8 cellular contexts compared by ENCODE assay signal in genomic region chr3:12841970-12842328, GRCh38. TPM values are rescaled to one million over a fixed set of nuclear protein-coding genes. Genes with fewer than 3 reads are reported as not detected.
DNase-seq lines count a peak whose midpoint lies in the region; ATAC-seq and TF ChIP-seq lines count a peak whose summit lies in the region.

No MANE protein-coding gene starts in this region.

- H3K36me3 Mint-ChIP-seq in activated T-cell treated with anti-CD3 and anti-CD28 coated beads, Interleukin-2, amount 50 U/mL, for 72 hours (ENCODE audit: insufficient read depth in 2 of 2), result peaks cover 31 to 42% of the 10 kb centered on the region in 2 donors

- H3K27me3 Mint-ChIP-seq in activated T-cell treated with anti-CD3 and anti-CD28 coated beads, Interleukin-2, amount 50 U/mL, for 72 hours (ENCODE audit: low read depth), result no peaks in the 10 kb centered on the region

- peak overlapping the region; percentile 92 to 97 for H3K4me3 Mint-ChIP-seq in activated T-cell treated with anti-CD3 and anti-CD28 coated beads, Interleukin-2, amount 50 U/mL, for 72 hours

- peak overlapping the region; percentile 100 for H3K27ac Mint-ChIP-seq in activated T-cell treated with anti-CD3 and anti-CD28 coated beads, Interleukin-2, amount 50 U/mL, for 72 hours

- H3K4me1 ChIP-seq in tibial artery, result peaks cover 0 to 42% (median 30%) of the 10 kb centered on the region in 4 donors

- peaks cover 43% of the 10 kb centered on the region for H3K4me1 Mint-ChIP-seq in activated T-cell treated with anti-CD3 and anti-CD28 coated beads, Interleukin-2, amount 50 U/mL, for 72 hours (ENCODE audit: low read depth)

- peak overlapping the region; percentile 96; the same call in 1 of the 2 replicates for H3K4me3 ChIP-seq in WI38 (ENCODE audit: low read depth, low read length)
- peak overlapping the region; percentile 72 to 89 for H3K4me3 ChIP-seq in tibial artery

- peaks cover 22 to 33% (median 27%) of the 10 kb centered on the region in 3 donors for H3K36me3 ChIP-seq in tibial artery

- H3K9me3 Mint-ChIP-seq in activated T-cell treated with anti-CD3 and anti-CD28 coated beads, Interleukin-2, amount 50 U/mL, for 72 hours, result no peaks in the 10 kb centered on the region

- TF ChIP-seq CTCF in WI38 (IDR thresholded peaks at IDR 0.05; ENCODE audit: low read depth, low read length) (no peak), tibial artery (IDR thresholded peaks at IDR 0.05) (peak in 1 of 2 experiments; percentile 1)

- H3K27me3 ChIP-seq in layer of hippocampus (ENCODE audit: control insufficient read depth, insufficient read depth, low read length), result no peaks in the 10 kb centered on the region
- no peaks in the 10 kb centered on the region for H3K27me3 ChIP-seq in tibial artery

- intact Hi-C loops in tibial artery (cut with DNase I; ENCODE audit: low total_unique reads), result loop anchor here (2.0 to 5.0 kb wide), 2 partner anchors 31 to 55 kb away; no protein-coding TSS in a partner anchor

- DNase-seq in activated T-cell treated with anti-CD3 and anti-CD28 coated beads, Interleukin-2, amount 50 U/mL, for 72 hours, result no peak
- no peak for DNase-seq in activated T-cell treated with anti-CD3 and anti-CD28 coated beads, Interleukin-2, amount 50 U/mL, for 48 hours
- DNase-seq in tibial artery (no peak), HT-29 (ENCODE audit: low spot score) (no peak), NCI-H226 (no peak)

- H3K9me3 ChIP-seq in tibial artery, result no peaks in the 10 kb centered on the region

- H3K27ac ChIP-seq in layer of hippocampus (ENCODE audit: low read depth, low read length) (peak overlapping the region; percentile 94), tibial artery (peak overlapping the region; percentile 79 to 84)

- ATAC-seq in activated T-cell treated with anti-CD3 and anti-CD28 coated beads, Interleukin-2, amount 50 U/mL, for 72 hours (replicated peaks in 1 of 2), result no peak
- ATAC-seq in GM21515 (IDR thresholded peaks at IDR 0.05; ENCODE audit: unreplicated experiment), result no peak

RNA-seq across cellular contexts. Expression of gene RPL32, which starts 0.6 kb away (rescaled TPM):
- total RNA-seq in activated T-cell treated with anti-CD3 and anti-CD28 coated beads, Interleukin-2, amount 50 U/mL, for 72 hours, result 1,000 to 10,000 TPM; 2,781 to 2,931 TPM
- 1,047 and 1,077 TPM in 2 replicates for total RNA-seq in HT-29 (2014; rRNA removed; shearing (Covaris generic))

RNA-seq across cellular contexts. Expression of gene CAND2, which starts 45.5 kb away (rescaled TPM):
- total RNA-seq in activated T-cell treated with anti-CD3 and anti-CD28 coated beads, Interleukin-2, amount 50 U/mL, for 72 hours, result 1 to 10 TPM; 1.2 to 1.8 TPM
- not detected in 2 replicates for total RNA-seq in HT-29 (2014; rRNA removed; shearing (Covaris generic))
